ENCODE assay signal across 10 cellular contexts in the genomic region with DNA sequence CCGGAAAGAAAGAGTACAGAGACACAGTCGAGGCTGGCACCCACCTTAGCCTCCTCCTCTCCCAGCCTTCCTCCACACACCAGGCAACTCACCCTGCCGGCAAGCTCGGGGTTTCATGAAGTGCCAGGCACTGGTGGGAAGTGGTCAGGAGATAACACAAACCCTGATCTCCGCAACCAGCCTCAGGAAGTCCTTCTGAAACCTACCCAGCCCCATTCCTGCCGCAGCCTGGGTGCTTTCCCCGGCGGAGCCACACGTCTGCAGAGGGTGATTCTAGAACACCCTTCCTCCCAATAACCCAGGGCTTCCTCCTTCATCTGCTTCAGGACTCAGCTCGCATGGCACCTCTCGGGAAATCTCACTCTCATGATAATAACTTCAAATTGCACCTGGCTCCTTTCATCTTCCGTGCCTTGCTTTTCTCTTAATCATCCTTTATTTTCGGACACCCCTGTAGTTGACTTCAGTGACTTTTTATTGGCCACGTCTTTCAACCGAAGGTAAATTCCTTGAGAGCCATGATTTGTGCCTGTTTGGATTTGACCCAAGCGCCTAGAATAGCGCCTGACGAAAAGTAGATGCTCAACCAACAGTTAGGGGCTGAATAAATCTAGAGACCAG. TPM values are rescaled to one million over a fixed set of nuclear protein-coding genes. Genes with fewer than 3 reads are reported as not detected.
A peak's percentile ranks its signal among the peaks of the same experiment; 100 is the strongest.
DNase-seq lines count a peak whose midpoint lies in the region; ATAC-seq lines count a peak whose summit lies in the region.
"Had no signal": no experiment of that assay in that cellular context is flagged by ENCODE, and none has a peak within 500 bp of the region (broad histone marks: within the 10 kb centered on the region; RNA-seq: fewer than 3 reads in every experiment).

No MANE protein-coding gene starts in this region.

- H3K27ac Mint-ChIP-seq in natural killer cell treated with Interleukin-12 subunit alpha and Interleukin-12 subunit beta and Interleukin-15 and Interleukin-18, amount 100 ng/mL, for 72 hours = no peak overlapping the region

- ATAC-seq in natural killer cell treated with Interleukin-12 subunit alpha and Interleukin-12 subunit beta and Interleukin-15 and Interleukin-18, amount 100 ng/mL, for 72 hours = peak; percentile 85 to 87
- no peak for ATAC-seq in HG03159 (IDR thresholded peaks at IDR 0.05; ENCODE audit: unreplicated experiment)
- no peak for ATAC-seq in GM21717 (IDR thresholded peaks at IDR 0.05; ENCODE audit: unreplicated experiment)

- H3K36me3 Mint-ChIP-seq in natural killer cell treated with Interleukin-12 subunit alpha and Interleukin-12 subunit beta and Interleukin-15 and Interleukin-18, amount 100 ng/mL, for 72 hours = no peaks in the 10 kb centered on the region

- peak overlapping the region; percentile 49 for H3K4me3 Mint-ChIP-seq in natural killer cell treated with Interleukin-12 subunit alpha and Interleukin-12 subunit beta and Interleukin-15 and Interleukin-18, amount 100 ng/mL, for 72 hours

- no peaks in the 10 kb centered on the region for H3K9me3 Mint-ChIP-seq in natural killer cell treated with Interleukin-12 subunit alpha and Interleukin-12 subunit beta and Interleukin-15 and Interleukin-18, amount 100 ng/mL, for 72 hours

- H3K27me3 Mint-ChIP-seq in natural killer cell treated with Interleukin-12 subunit alpha and Interleukin-12 subunit beta and Interleukin-15 and Interleukin-18, amount 100 ng/mL, for 72 hours = peaks cover 46 to 62% of the 10 kb centered on the region in 2 donors

- peaks cover 12 to 20% of the 10 kb centered on the region in 2 donors for H3K4me1 Mint-ChIP-seq in natural killer cell treated with Interleukin-12 subunit alpha and Interleukin-12 subunit beta and Interleukin-15 and Interleukin-18, amount 100 ng/mL, for 72 hours (ENCODE audit: low read depth in 2 of 2)

- DNase-seq in DMS 273 (lab: John Stamatoyannopoulos, UW; ENCODE audit: unreplicated experiment) (peak; percentile 26), DMS 273 treated with DMSO at 0.1 percent for 48 hours (lab: John Stamatoyannopoulos, UW) (no peak), OCI-M1 (lab: John Stamatoyannopoulos, UW) (peak; percentile 78), T1000 (lab: John Stamatoyannopoulos, UW) (no peak)
- DNase-seq in activated effector memory CD4-positive, alpha-beta T cell treated with anti-CD3 and anti-CD28 coated beads, Interleukin-2, amount 50 U/mL, for 16 hours = peak; percentile 83
- DNase-seq in natural killer cell treated with Interleukin-12 subunit alpha and Interleukin-12 subunit beta and Interleukin-15 and Interleukin-18, amount 100 ng/mL, for 72 hours (ENCODE audit: low spot score) = peak; percentile 82
- DNase-seq: NCI-H1105, psoas muscle had no signal

RNA-seq across cellular contexts. Expression of a gene that starts 8.7 kb away (rescaled TPM):
- 100 to 1,000 TPM; 355 to 567 TPM for total RNA-seq in natural killer cell treated with Interleukin-12 subunit alpha and Interleukin-12 subunit beta and Interleukin-15 and Interleukin-18, amount 100 ng/mL, for 72 hours

Comparison
In these comparisons a context has a peak if more than half of its experiments do, and no peak if none do; other contexts are left out.
1. DNase-seq: peak in DMS 273 (single experiment), OCI-M1 (single experiment), activated effector memory CD4-positive, alpha-beta T cell treated with anti-CD3 and anti-CD28 coated beads, Interleukin-2, amount 50 U/mL, for 16 hours (single experiment) and natural killer cell treated with Interleukin-12 subunit alpha and Interleukin-12 subunit beta and Interleukin-15 and Interleukin-18, amount 100 ng/mL, for 72 hours (single experiment); none in DMS 273 treated with DMSO at 0.1 percent for 48 hours (single experiment) and T1000 (single experiment).
2. ATAC-seq: peak in natural killer cell treated with Interleukin-12 subunit alpha and Interleukin-12 subunit beta and Interleukin-15 and Interleukin-18, amount 100 ng/mL, for 72 hours (2 of 2); none in HG03159 (single experiment) and GM21717 (single experiment).